Comparison of ENCODE assay signal across 9 cellular contexts in genomic region chr11:35045219-35045819, GRCh38.
A peak's percentile ranks its signal among the peaks of the same experiment; 100 is the strongest.
DNase-seq lines count a peak whose midpoint lies in the region; ATAC-seq and TF ChIP-seq lines count a peak whose summit lies in the region.
"Had no signal": no experiment of that assay in that cellular context is flagged by ENCODE, and none has a peak within 500 bp of the region (broad histone marks: within the 10 kb centered on the region; RNA-seq: fewer than 3 reads in every experiment).

No MANE protein-coding gene starts in this region.

- H3K4me1 ChIP-seq in naive thymus-derived CD4-positive, alpha-beta T cell (ENCODE audit: control insufficient read depth in 2 of 2, insufficient read depth in 2 of 2, low read length in 2 of 2), result peaks cover 53 to 82% of the 10 kb centered on the region in 2 donors

- POLR2A ChIA-PET in naive thymus-derived CD4-positive, alpha-beta T cell (lab: Charles Lee), result interaction anchor here (0.6 to 6.6 kb wide), 19 partner anchors 10 to 225 kb away, joined by 3 to 75 read pairs (median 5); partner anchors contain the start of gene CD44

- H3K4me1 Mint-ChIP-seq in naive thymus-derived CD4-positive, alpha-beta T cell, result peaks cover 56 to 99% (median 94%) of the 10 kb centered on the region in 7 donors

- peak overlapping the region; percentile 74 to 96 (median 90) for H3K4me3 Mint-ChIP-seq in naive thymus-derived CD4-positive, alpha-beta T cell
- H3K4me3 Mint-ChIP-seq: nephron had no signal

- intact Hi-C loops in naive thymus-derived CD4-positive, alpha-beta T cell (cut with micrococcal nuclease), result loop anchor here (1.0 to 5.0 kb wide), 10 partner anchors 32 to 172 kb away; partner anchors contain the start of genes CD44 (in 2 of the 2), APIP (in 1 of the 2) and PDHX (in 1 of the 2)

- peak overlapping the region; percentile 90 to 100 (median 99) for H3K27ac Mint-ChIP-seq in naive thymus-derived CD4-positive, alpha-beta T cell
- H3K27ac Mint-ChIP-seq: nephron had no signal

- no peak for TF ChIP-seq CTCF in GM06990 (IDR thresholded peaks at IDR 0.05; ENCODE audit: insufficient read depth, low read length, poor library complexity, severe bottlenecking)

- peak; percentile 83 for ATAC-seq in naive thymus-derived CD4-positive, alpha-beta T cell
- ATAC-seq in HG03045 (IDR thresholded peaks at IDR 0.05; ENCODE audit: unreplicated experiment) (no peak), GM18517 (IDR thresholded peaks at IDR 0.05; ENCODE audit: unreplicated experiment) (no peak)

- H3K27me3 ChIP-seq in GM06990 (replicated peaks; ENCODE audit: control insufficient read depth, insufficient read depth, low read length), result no peaks in the 10 kb centered on the region
- no peaks in the 10 kb centered on the region for H3K27me3 ChIP-seq in naive thymus-derived CD4-positive, alpha-beta T cell (ENCODE audit: control insufficient read depth in 2 of 2, insufficient read depth in 2 of 2, low read length in 2 of 2)

- CTCF ChIA-PET in naive thymus-derived CD4-positive, alpha-beta T cell (lab: Charles Lee), result interaction anchor here (0.6 to 1.9 kb wide), 6 partner anchors 28 to 260 kb away, joined by 3 to 5 read pairs (median 4); partner anchors contain the start of gene CD44

- H3K36me3 Mint-ChIP-seq in naive thymus-derived CD4-positive, alpha-beta T cell, result peaks cover 0 to 32% (median 0%) of the 10 kb centered on the region in 5 donors

- H3K27ac ChIP-seq in KOPT-K1 (ENCODE audit: low read depth, low read length, poor library complexity, severe bottlenecking), result peak overlapping the region; percentile 67
- H3K27ac ChIP-seq in naive thymus-derived CD4-positive, alpha-beta T cell (ENCODE audit: low read depth, low read length), result peak overlapping the region; percentile 89

- H3K9me3 ChIP-seq in KOPT-K1 (ENCODE audit: insufficient read depth, low read length, poor library complexity, severe bottlenecking), result peaks cover 10% of the 10 kb centered on the region
- H3K9me3 ChIP-seq in naive thymus-derived CD4-positive, alpha-beta T cell (ENCODE audit: control insufficient read depth in 2 of 3, low read length in 3 of 3), result no peaks in the 10 kb centered on the region

- peaks cover 0 to 8% (median 0%) of the 10 kb centered on the region in 5 donors for H3K27me3 Mint-ChIP-seq in naive thymus-derived CD4-positive, alpha-beta T cell

- H3K36me3 ChIP-seq in GM06990 (ENCODE audit: control insufficient read depth, insufficient read depth, low read length) (no peaks in the 10 kb centered on the region), KOPT-K1 (ENCODE audit: insufficient read depth, low read length) (no peaks in the 10 kb centered on the region)
- H3K36me3 ChIP-seq in naive thymus-derived CD4-positive, alpha-beta T cell (ENCODE audit: control insufficient read depth in 2 of 3, insufficient read depth in 3 of 3, low read length in 3 of 3), result no peaks in the 10 kb centered on the region

- peaks cover 0 to 17% (median 0%) of the 10 kb centered on the region in 11 donors for H3K9me3 Mint-ChIP-seq in naive thymus-derived CD4-positive, alpha-beta T cell

- DNase-seq in GM06990 (ENCODE audit: extremely low read depth, insufficient read length) (peak; percentile 32), activated T-cell treated with anti-CD3 and anti-CD28 coated beads for 4 hours (peak; percentile 64), MV-4-11 (lab: John Stamatoyannopoulos, UW) (no peak), NCI-H1092 treated with DMSO at 0.1 percent for 48 hours (lab: John Stamatoyannopoulos, UW) (no peak)
- peak; percentile 35 to 96 (median 94) for DNase-seq in naive thymus-derived CD4-positive, alpha-beta T cell

- H3K4me3 ChIP-seq in GM06990 (replicated peaks; ENCODE audit: low read depth, low read length), result no peak overlapping the region
- H3K4me3 ChIP-seq in naive thymus-derived CD4-positive, alpha-beta T cell (ENCODE audit: low read length), result peak overlapping the region; percentile 29

Comparison
In these comparisons a context has a peak if more than half of its experiments do, and no peak if none do; other contexts are left out.
1. DNase-seq: peak in GM06990 (single experiment), activated T-cell treated with anti-CD3 and anti-CD28 coated beads for 4 hours (single experiment) and naive thymus-derived CD4-positive, alpha-beta T cell (9 of 9); none in MV-4-11 (single experiment) and NCI-H1092 treated with DMSO at 0.1 percent for 48 hours (single experiment).